Comparison of ENCODE assay signal across 29 cellular contexts in genomic region chr3:88610820-88611219, GRCh38.
"Had no signal": no experiment of that assay in that cellular context is flagged by ENCODE, and none has a peak within 500 bp of the region (broad histone marks: within the 10 kb centered on the region; RNA-seq: fewer than 3 reads in every experiment).

No MANE protein-coding gene starts in this region.

- ATAC-seq: activated CD8-positive, alpha-beta T cell treated with anti-CD3 and anti-CD28 coated beads for 36 hours; activated naive CD8-positive, alpha-beta T cell treated with anti-CD3 and anti-CD28 coated beads, Interleukin-2, amount 50 U/mL, for 24 hours; WTC11 had no signal

- H3K4me3 ChIP-seq: ascending aorta, cardiac muscle cell had no signal

- H3K36me3 ChIP-seq: ascending aorta, cardiac muscle cell, WERI-Rb-1 had no signal

- H3K4me1 ChIP-seq: ascending aorta had no signal

- DNase-seq: activated CD4-positive, alpha-beta memory T cell treated with anti-CD3 and anti-CD28 coated beads for 36 hours; activated CD4-positive, alpha-beta T cell treated with anti-CD3 and anti-CD28 coated beads for 4 hours; activated CD4-positive, alpha-beta T cell treated with anti-CD3 and anti-CD28 coated beads, Interleukin-2, amount 10 ng/mL, durations not matched to agents 24 days and 14 days; activated CD4-positive, alpha-beta T cell treated with anti-CD3 and anti-CD28 coated beads, Interleukin-2, amount 50 U/mL, for 1 hour; activated CD4-positive, alpha-beta T cell treated with anti-CD3 and anti-CD28 coated beads, Interleukin-2, amount 50 U/mL, for 4 hours; activated CD4-positive, CD25-positive, alpha-beta regulatory T cell treated with anti-CD3 and anti-CD28 coated beads, Interleukin-2, amount 50 U/mL, for 72 hours; activated CD8-positive, alpha-beta memory T cell treated with anti-CD3 and anti-CD28 coated beads, Interleukin-2, amount 50 U/mL, for 4 hours; activated CD8-positive, alpha-beta T cell treated with anti-CD3 and anti-CD28 coated beads for 36 hours; activated effector memory CD4-positive, alpha-beta T cell treated with Interleukin-2 at 50 U/mL for 16 hours; activated gamma-delta T cell; activated naive CD4-positive, alpha-beta T cell treated with anti-CD3 and anti-CD28 coated beads, Interleukin-2, amount 10 ng/mL, durations not matched to agents 7 days and 5 days; activated naive CD4-positive, alpha-beta T cell treated with Interleukin-2 at 50 U/mL for 16 hours; activated naive CD8-positive, alpha-beta T cell treated with anti-CD3 and anti-CD28 coated beads, Interleukin-2, amount 10 ng/mL, durations not matched to agents 7 days and 5 days; activated naive CD8-positive, alpha-beta T cell treated with anti-CD3 and anti-CD28 coated beads, Interleukin-2, amount 50 U/mL, for 24 hours; activated T-cell treated with anti-CD3 and anti-CD28 coated beads for 4 hours; activated T-cell treated with anti-CD3 and anti-CD28 coated beads, Interleukin-2, amount 50 U/mL, for 1 hour; activated T-cell treated with anti-CD3 and anti-CD28 coated beads, Interleukin-2, amount 50 U/mL, for 48 hours; amygdala; anterior cingulate cortex; caudate nucleus; cerebellar nuclear complex; SW 1271; T-helper 1 cell; T-helper 2 cell; T-helper 9 cell; WERI-Rb-1 had no signal

- H3K27me3 ChIP-seq: ascending aorta, cardiac muscle cell had no signal

- H3K27ac ChIP-seq: ascending aorta, cardiac muscle cell, WERI-Rb-1 had no signal

- H3K9me3 ChIP-seq: ascending aorta had no signal
